15 cellular contexts compared by ENCODE assay signal in genomic region chr4:150974750-150975149, GRCh38.
DNase-seq lines count a peak whose midpoint lies in the region; ATAC-seq and TF ChIP-seq lines count a peak whose summit lies in the region.
"Had no signal": no experiment of that assay in that cellular context is flagged by ENCODE, and none has a peak within 500 bp of the region (broad histone marks: within the 10 kb centered on the region; RNA-seq: fewer than 3 reads in every experiment).

No MANE protein-coding gene starts in this region.

- H3K4me3 Mint-ChIP-seq in stimulated activated memory B cell treated with anti-CD40 and anti-IgM and Interleukin-4, amounts not matched to agents 10 μg/mL and 1 μg/mL and 100 μg/mL, for 72 hours: no peak overlapping the region
- H3K4me3 Mint-ChIP-seq: nephron progenitor cell had no signal

- peak; percentile 58 for ATAC-seq in GM19351 (IDR thresholded peaks at IDR 0.05; ENCODE audit: unreplicated experiment)
- ATAC-seq in HG02642 (IDR thresholded peaks at IDR 0.05; ENCODE audit: poor library complexity, unreplicated experiment): peak; percentile 64
- ATAC-seq in HG03520 (IDR thresholded peaks at IDR 0.05; ENCODE audit: unreplicated experiment): peak; percentile 55
- ATAC-seq in stimulated activated memory B cell treated with anti-CD40 and anti-IgM and Interleukin-4, amounts not matched to agents 10 μg/mL and 1 μg/mL and 100 μg/mL, for 72 hours: no peak
- ATAC-seq in SK-N-SH treated with all-trans-retinoic acid at 6 μM for 48 hours: no peak
- ATAC-seq: foreskin keratinocyte, Right ventricle myocardium inferior had no signal

- no peak for DNase-seq in NCI-H2107 treated with DMSO at 0.1 percent for 48 hours (lab: John Stamatoyannopoulos, UW; ENCODE audit: unreplicated experiment)
- no peak for DNase-seq in NCI-H1436 treated with DMSO at 0.1 percent for 48 hours (lab: John Stamatoyannopoulos, UW)
- no peak for DNase-seq in HK-2 (ENCODE audit: unreplicated experiment)
- DNase-seq: anterior cingulate cortex; CD8-positive, alpha-beta memory T cell; foreskin keratinocyte; NCI-H1092; nephron progenitor cell; WERI-Rb-1 had no signal

- H3K4me1 Mint-ChIP-seq in stimulated activated memory B cell treated with anti-CD40 and anti-IgM and Interleukin-4, amounts not matched to agents 10 μg/mL and 1 μg/mL and 100 μg/mL, for 72 hours: peaks cover 64% of the 10 kb centered on the region

- peak overlapping the region; percentile 37 for H3K27ac Mint-ChIP-seq in stimulated activated memory B cell treated with anti-CD40 and anti-IgM and Interleukin-4, amounts not matched to agents 10 μg/mL and 1 μg/mL and 100 μg/mL, for 72 hours

- H3K36me3 Mint-ChIP-seq in stimulated activated memory B cell treated with anti-CD40 and anti-IgM and Interleukin-4, amounts not matched to agents 10 μg/mL and 1 μg/mL and 100 μg/mL, for 72 hours: peaks cover 28% of the 10 kb centered on the region

- peaks cover 4% of the 10 kb centered on the region for H3K9me3 Mint-ChIP-seq in stimulated activated memory B cell treated with anti-CD40 and anti-IgM and Interleukin-4, amounts not matched to agents 10 μg/mL and 1 μg/mL and 100 μg/mL, for 72 hours

- H3K27me3 Mint-ChIP-seq in stimulated activated memory B cell treated with anti-CD40 and anti-IgM and Interleukin-4, amounts not matched to agents 10 μg/mL and 1 μg/mL and 100 μg/mL, for 72 hours: no peaks in the 10 kb centered on the region
- H3K27me3 Mint-ChIP-seq: CD8-positive, alpha-beta memory T cell had no signal

TF ChIP-seq in SK-N-SH treated with all-trans-retinoic acid at 6 μM for 48 hours, 23 proteins besides CTCF, POLR2A, EP300 and RAD21:
- TF ChIP-seq SNAI2 (CRISPR knock-in tag; IDR thresholded peaks at IDR 0.05) (no peak), ISL1 (CRISPR knock-in tag; IDR thresholded peaks at IDR 0.05) (no peak)

Comparison
In these comparisons a context has a peak if more than half of its experiments do, and no peak if none do; other contexts are left out.
1. ATAC-seq: peak in GM19351 (single experiment), HG02642 (single experiment) and HG03520 (single experiment); none in stimulated activated memory B cell treated with anti-CD40 and anti-IgM and Interleukin-4, amounts not matched to agents 10 μg/mL and 1 μg/mL and 100 μg/mL, for 72 hours (single experiment) and SK-N-SH treated with all-trans-retinoic acid at 6 μM for 48 hours (single experiment).